In genomic region chr5:170338933-170339779, GRCh38 we compare ENCODE assay signal across 1 cellular context.
TF ChIP-seq lines count a peak whose summit lies in the region.

No MANE protein-coding gene starts in this region.

TF ChIP-seq in SK-N-SH treated with all-trans-retinoic acid at 6 μM for 48 hours, 23 proteins besides CTCF, POLR2A, EP300 and RAD21 (continued from another document):
- TF ChIP-seq CSRNP3 (CRISPR knock-in tag; IDR thresholded peaks at IDR 0.05) = no peak
TF ChIP-seq in SK-N-SH treated with all-trans-retinoic acid at 6 μM for 48 hours: peak in this region for 0.
